Comparison of ENCODE assay signal across 11 cellular contexts in genomic region chr11:127056338-127056971, GRCh38. TPM values are rescaled to one million over a fixed set of nuclear protein-coding genes. Genes with fewer than 3 reads are reported as not detected.
DNase-seq lines count a peak whose midpoint lies in the region; ATAC-seq lines count a peak whose summit lies in the region.
"Had no signal": no experiment of that assay in that cellular context is flagged by ENCODE, and none has a peak within 500 bp of the region (broad histone marks: within the 10 kb centered on the region; RNA-seq: fewer than 3 reads in every experiment).

No MANE protein-coding gene starts in this region.

- ATAC-seq in GM21529 (IDR thresholded peaks at IDR 0.05; ENCODE audit: unreplicated experiment), result peak; percentile 51

- no peaks in the 10 kb centered on the region for H3K9me3 Mint-ChIP-seq in activated T-helper 2 cell treated with anti-CD3 and anti-CD28 coated beads, Interferon-gamma antibody, Interleukin-2, Interleukin-4, amounts not matched to agents 10 μg/mL and 5 μg/mL and 100 μg/mL, durations not matched to agents 14 hours and 24 hours and 36 hours
- H3K9me3 Mint-ChIP-seq: activated CD4-positive, alpha-beta T cell treated with anti-CD3 and anti-CD28 coated beads, Interleukin-2, amount 10 ng/mL, durations not matched to agents 7 days and 5 days; activated T-helper 1 cell treated with anti-CD3 and anti-CD28 coated beads, Interleukin-12 subunit alpha, Interleukin-12 subunit beta, Interleukin-2, Interleukin-4 antibody, amounts not matched to agents 30 ng/mL and 10 ng/mL and 1 ng/mL, durations not matched to agents 14 hours and 24 hours and 36 hours; T-helper 1 cell treated with Interleukin-12 subunit alpha and Interleukin-12 subunit beta and Interleukin-4 antibody, amounts not matched to agents 30 μg/mL and 1 μg/mL, for 36 hours had no signal

- H3K4me1 Mint-ChIP-seq in activated T-helper 2 cell treated with anti-CD3 and anti-CD28 coated beads, Interferon-gamma antibody, Interleukin-2, Interleukin-4, amounts not matched to agents 10 μg/mL and 5 μg/mL and 100 μg/mL, durations not matched to agents 14 hours and 24 hours and 36 hours (ENCODE audit: low read depth), result no peaks in the 10 kb centered on the region
- H3K4me1 Mint-ChIP-seq: activated CD4-positive, alpha-beta T cell treated with anti-CD3 and anti-CD28 coated beads, Interleukin-2, amount 10 ng/mL, durations not matched to agents 7 days and 5 days had no signal

- DNase-seq in DMS 273 (lab: John Stamatoyannopoulos, UW; ENCODE audit: unreplicated experiment) (peak; percentile 16), DMS 273 treated with DMSO at 0.1 percent for 48 hours (lab: John Stamatoyannopoulos, UW) (no peak), NCI-H524 (lab: John Stamatoyannopoulos, UW) (peak; percentile 85 to 92), iPS-NIHi7 (ENCODE audit: extremely low spot score) (peak; percentile 27), UCSD-AML1 (lab: John Stamatoyannopoulos, UW; ENCODE audit: unreplicated experiment) (no peak), NCI-H2196 (lab: John Stamatoyannopoulos, UW; ENCODE audit: unreplicated experiment) (no peak)
- no peak for DNase-seq in activated T-helper 2 cell treated with anti-CD3 and anti-CD28 coated beads, Interferon-gamma antibody, Interleukin-2, Interleukin-4, amounts not matched to agents 10 μg/mL and 5 μg/mL and 100 μg/mL, durations not matched to agents 14 hours and 24 hours and 36 hours (ENCODE audit: low spot score)
- DNase-seq: activated CD4-positive, alpha-beta T cell treated with anti-CD3 and anti-CD28 coated beads, Interleukin-2, amount 10 ng/mL, durations not matched to agents 7 days and 5 days had no signal

- no peaks in the 10 kb centered on the region for H3K36me3 Mint-ChIP-seq in activated T-helper 2 cell treated with anti-CD3 and anti-CD28 coated beads, Interferon-gamma antibody, Interleukin-2, Interleukin-4, amounts not matched to agents 10 μg/mL and 5 μg/mL and 100 μg/mL, durations not matched to agents 14 hours and 24 hours and 36 hours (ENCODE audit: low read depth)

- no peak overlapping the region for H3K4me3 Mint-ChIP-seq in activated T-helper 2 cell treated with anti-CD3 and anti-CD28 coated beads, Interferon-gamma antibody, Interleukin-2, Interleukin-4, amounts not matched to agents 10 μg/mL and 5 μg/mL and 100 μg/mL, durations not matched to agents 14 hours and 24 hours and 36 hours (ENCODE audit: low read depth)
- H3K4me3 Mint-ChIP-seq: activated CD4-positive, alpha-beta T cell treated with anti-CD3 and anti-CD28 coated beads, Interleukin-2, amount 10 ng/mL, durations not matched to agents 7 days and 5 days; activated T-helper 1 cell treated with anti-CD3 and anti-CD28 coated beads, Interleukin-12 subunit alpha, Interleukin-12 subunit beta, Interleukin-2, Interleukin-4 antibody, amounts not matched to agents 30 ng/mL and 10 ng/mL and 1 ng/mL, durations not matched to agents 14 hours and 24 hours and 36 hours; T-helper 1 cell treated with Interleukin-12 subunit alpha and Interleukin-12 subunit beta and Interleukin-4 antibody, amounts not matched to agents 30 μg/mL and 1 μg/mL, for 36 hours had no signal

- intact Hi-C loops in activated T-helper 2 cell treated with anti-CD3 and anti-CD28 coated beads, Interferon-gamma antibody, Interleukin-2, Interleukin-4, amounts not matched to agents 10 μg/mL and 5 μg/mL and 100 μg/mL, durations not matched to agents 14 hours and 24 hours and 36 hours (cut with micrococcal nuclease), result no loop called here

- no peaks in the 10 kb centered on the region for H3K27me3 Mint-ChIP-seq in activated T-helper 2 cell treated with anti-CD3 and anti-CD28 coated beads, Interferon-gamma antibody, Interleukin-2, Interleukin-4, amounts not matched to agents 10 μg/mL and 5 μg/mL and 100 μg/mL, durations not matched to agents 14 hours and 24 hours and 36 hours (ENCODE audit: low read depth)
- H3K27me3 Mint-ChIP-seq: activated CD4-positive, alpha-beta T cell treated with anti-CD3 and anti-CD28 coated beads, Interleukin-2, amount 10 ng/mL, durations not matched to agents 7 days and 5 days had no signal

- H3K27ac Mint-ChIP-seq in activated T-helper 2 cell treated with anti-CD3 and anti-CD28 coated beads, Interferon-gamma antibody, Interleukin-2, Interleukin-4, amounts not matched to agents 10 μg/mL and 5 μg/mL and 100 μg/mL, durations not matched to agents 14 hours and 24 hours and 36 hours, result no peak overlapping the region
- H3K27ac Mint-ChIP-seq: activated CD4-positive, alpha-beta T cell treated with anti-CD3 and anti-CD28 coated beads, Interleukin-2, amount 10 ng/mL, durations not matched to agents 7 days and 5 days; activated T-helper 1 cell treated with anti-CD3 and anti-CD28 coated beads, Interleukin-12 subunit alpha, Interleukin-12 subunit beta, Interleukin-2, Interleukin-4 antibody, amounts not matched to agents 30 ng/mL and 10 ng/mL and 1 ng/mL, durations not matched to agents 14 hours and 24 hours and 36 hours; T-helper 1 cell treated with Interleukin-12 subunit alpha and Interleukin-12 subunit beta and Interleukin-4 antibody, amounts not matched to agents 30 μg/mL and 1 μg/mL, for 36 hours had no signal

RNA-seq across cellular contexts. Expression of gene KIRREL3, which starts 55.9 kb away (rescaled TPM):
- total RNA-seq in activated T-helper 2 cell treated with anti-CD3 and anti-CD28 coated beads, Interferon-gamma antibody, Interleukin-2, Interleukin-4, amounts not matched to agents 10 μg/mL and 5 μg/mL and 100 μg/mL, durations not matched to agents 14 hours and 24 hours and 36 hours, result not detected in 2 replicates
- total RNA-seq: activated CD4-positive, alpha-beta T cell treated with anti-CD3 and anti-CD28 coated beads, Interleukin-2, amount 10 ng/mL, durations not matched to agents 7 days and 5 days; activated T-helper 1 cell treated with anti-CD3 and anti-CD28 coated beads, Interleukin-12 subunit alpha, Interleukin-12 subunit beta, Interleukin-2, Interleukin-4 antibody, amounts not matched to agents 30 ng/mL and 10 ng/mL and 1 ng/mL, durations not matched to agents 14 hours and 24 hours and 36 hours had no signal

Comparison
In these comparisons a context has a peak if more than half of its experiments do, and no peak if none do; other contexts are left out.
1. DNase-seq: peak in DMS 273 (single experiment), NCI-H524 (2 of 2) and iPS-NIHi7 (single experiment); none in DMS 273 treated with DMSO at 0.1 percent for 48 hours (single experiment), activated T-helper 2 cell treated with anti-CD3 and anti-CD28 coated beads, Interferon-gamma antibody, Interleukin-2, Interleukin-4, amounts not matched to agents 10 μg/mL and 5 μg/mL and 100 μg/mL, durations not matched to agents 14 hours and 24 hours and 36 hours (single experiment), UCSD-AML1 (single experiment) and NCI-H2196 (single experiment).